8 cellular contexts compared by ENCODE assay signal in the genomic region with DNA sequence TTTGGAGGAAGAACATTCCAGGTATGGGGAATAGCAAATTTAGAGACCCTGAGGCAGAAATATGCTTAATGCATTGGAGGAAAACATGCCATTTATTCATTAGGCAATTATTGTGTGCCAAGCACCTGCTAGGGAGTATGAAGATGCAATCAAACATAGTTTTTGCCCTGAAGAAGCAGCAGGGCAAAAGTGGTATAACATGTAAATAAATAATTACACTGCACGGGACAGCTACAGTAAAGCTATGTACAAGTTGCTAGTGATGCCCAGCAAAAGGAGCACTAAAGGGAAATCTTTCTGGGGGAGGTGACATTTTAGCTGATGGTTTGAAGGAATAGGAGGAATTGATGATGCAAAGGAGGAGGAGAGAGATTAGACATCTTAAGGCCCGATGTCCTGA. TPM values are rescaled to one million over a fixed set of nuclear protein-coding genes. Genes with fewer than 3 reads are reported as not detected.
A peak's percentile ranks its signal among the peaks of the same experiment; 100 is the strongest.
DNase-seq lines count a peak whose midpoint lies in the region; ATAC-seq, FAIRE-seq and TF ChIP-seq lines count a peak whose summit lies in the region.

No MANE protein-coding gene starts in this region.

- no peak for TF ChIP-seq POLR2A in HCT116 (IDR thresholded peaks at IDR 0.05; ENCODE audit: borderline replicate concordance, extremely low read depth, insufficient read depth, insufficient read length)

- no peak for ATAC-seq in HCT116
- no peak for ATAC-seq in esophagus mucosa
- no peak for ATAC-seq in GM21528 (IDR thresholded peaks at IDR 0.05; ENCODE audit: low FRiP score, unreplicated experiment)

- H3K27ac Mint-ChIP-seq in astrocyte (ENCODE audit: unreplicated experiment) = peak overlapping the region; percentile 92

- peak overlapping the region; percentile 66 to 86 for H3K4me3 ChIP-seq in HCT116 (replicated peaks in 1 of 2; ENCODE audit: low read depth in 1 of 2, low read length in 2 of 2)
- peak overlapping the region; percentile 74 for H3K4me3 ChIP-seq in astrocyte (ENCODE audit: insufficient read depth, low read depth, low read length)
- H3K4me3 ChIP-seq in mononuclear cell (ENCODE audit: low read length) = peak overlapping the region; percentile 53

- peak overlapping the region; percentile 95 for H3K4me3 Mint-ChIP-seq in astrocyte (ENCODE audit: unreplicated experiment)

- no peaks in the 10 kb centered on the region for H3K9me3 Mint-ChIP-seq in astrocyte (ENCODE audit: unreplicated experiment)

- H4K20me1 ChIP-seq in HCT116 (ENCODE audit: insufficient read depth) (no peaks in the 10 kb centered on the region), astrocyte (ENCODE audit: insufficient read depth, low read length) (peaks cover 2% of the 10 kb centered on the region)

- peaks cover 15% of the 10 kb centered on the region for H3K4me1 Mint-ChIP-seq in astrocyte (ENCODE audit: low read depth, unreplicated experiment)

- CTCF ChIA-PET in HCT116 (lab: Charles Lee) = no interaction called here

- no peaks in the 10 kb centered on the region for H3K9me2 ChIP-seq in HCT116 (ENCODE audit: insufficient read depth)

- peak overlapping the region; percentile 36 for H2AFZ ChIP-seq in HCT116 (ENCODE audit: low read depth, low read length, poor library complexity, severe bottlenecking)
- H2AFZ ChIP-seq in astrocyte (ENCODE audit: low read depth, low read length) = peak overlapping the region; percentile 86

- H3K9me3 ChIP-seq in HCT116 (ENCODE audit: control insufficient read depth in 1 of 2, insufficient read depth in 1 of 2, low read depth in 1 of 2, low read length in 2 of 2) (no peaks in the 10 kb centered on the region), astrocyte (ENCODE audit: insufficient read depth, low read depth, low read length) (no peaks in the 10 kb centered on the region), mononuclear cell (ENCODE audit: low read depth, low read length) (no peaks in the 10 kb centered on the region)

- no TSS peak for BruUV-seq in HCT116 (replicated peaks; lab: Mats Ljungman, UMichigan)

- DNase-seq in HCT116 (ENCODE audit: low read depth, low spot score) (no peak), astrocyte (ENCODE audit: low read depth) (no peak), SKM-1 treated with dmso at 0.1 percent for 144 hours (lab: John Stamatoyannopoulos, UW; ENCODE audit: unreplicated experiment) (no peak), putamen (ENCODE audit: low spot score) (no peak)

- peaks cover 2% of the 10 kb centered on the region for H3K27me3 Mint-ChIP-seq in astrocyte (ENCODE audit: low read depth, unreplicated experiment)

- no peak for TF ChIP-seq RAD21 in HCT116 (IDR thresholded peaks at IDR 0.05; ENCODE audit: low read depth)

- peaks cover 10 to 37% of the 10 kb centered on the region in 2 experiments for H3K4me1 ChIP-seq in HCT116 (ENCODE audit: control insufficient read depth in 1 of 2, insufficient read depth in 2 of 2, low read length in 2 of 2)
- peaks cover 13% of the 10 kb centered on the region for H3K4me1 ChIP-seq in astrocyte (ENCODE audit: insufficient read depth, low read length)
- peaks cover 16% of the 10 kb centered on the region for H3K4me1 ChIP-seq in mononuclear cell (ENCODE audit: insufficient read depth, low read length)

- H3K27me3 ChIP-seq in HCT116 (ENCODE audit: insufficient read depth, low read length) = no peaks in the 10 kb centered on the region
- H3K27me3 ChIP-seq in astrocyte (ENCODE audit: insufficient read depth, low read length) = peaks cover under 1% of the 10 kb centered on the region
- H3K27me3 ChIP-seq in mononuclear cell (ENCODE audit: insufficient read depth, low read length) = no peaks in the 10 kb centered on the region

- peak overlapping the region; percentile 54; the same call in 1 of the 2 replicates for H3K27ac ChIP-seq in 22Rv1
- no peak overlapping the region for H3K27ac ChIP-seq in HCT116 (ENCODE audit: low read depth, low read length)
- H3K27ac ChIP-seq in astrocyte (ENCODE audit: low read depth, low read length) = peak overlapping the region; percentile 3

- H3K4me2 ChIP-seq in HCT116 (ENCODE audit: low read length) (peak overlapping the region; percentile 84), astrocyte (ENCODE audit: low read length) (peak overlapping the region; percentile 93)

- no peak for TF ChIP-seq CTCF in 22Rv1 (IDR thresholded peaks at IDR 0.05)
- no peak for TF ChIP-seq CTCF in HCT116 (IDR thresholded peaks at IDR 0.05 in 2 of 3, conservative IDR thresholded peaks at IDR 0.05 in 1 of 3; ENCODE audit: borderline replicate concordance in 1 of 3, insufficient read depth in 1 of 3, low read depth in 2 of 3, low read length in 2 of 3)
- no peak for TF ChIP-seq CTCF in astrocyte (IDR thresholded peaks at IDR 0.05; ENCODE audit: insufficient read depth, low read depth, low read length)

- FAIRE-seq in astrocyte (lab: Jason Lieb, UNC) = no peak

- H3K9ac ChIP-seq in HCT116 (ENCODE audit: low read length) (peak overlapping the region; percentile 90), astrocyte (ENCODE audit: low read length) (peak overlapping the region; percentile 94)

- POLR2A ChIA-PET in HCT116 (lab: Charles Lee) = interaction anchor here (0.5 to 1.4 kb wide), 5 partner anchors 19 to 382 kb away, joined by 3 to 5 read pairs (median 3); no protein-coding TSS in a partner anchor

- RAD21 ChIA-PET in HCT116 (lab: Charles Lee; ENCODE audit: low non-redundant PET in 1 of 2, low total read pairs in 2 of 2, uncharacterized antibody in 2 of 2, unreplicated experiment in 2 of 2) = interaction anchor here in 1 of 2 experiments (0.8 kb wide), 1 partner anchor 18 kb away, joined by 3 read pairs; no protein-coding TSS in a partner anchor

- H3K36me3 Mint-ChIP-seq in astrocyte (ENCODE audit: low read depth, unreplicated experiment) = no peaks in the 10 kb centered on the region

- intact Hi-C loops in HCT116 (cut with micrococcal nuclease) = no loop called here

- H3K36me3 ChIP-seq in HCT116 (ENCODE audit: control insufficient read depth in 1 of 2, insufficient read depth in 2 of 2, low read length in 2 of 2) = no peaks in the 10 kb centered on the region
- H3K36me3 ChIP-seq in astrocyte (ENCODE audit: insufficient read depth, low read length) = no peaks in the 10 kb centered on the region

- peaks cover 41% of the 10 kb centered on the region for H3K79me2 ChIP-seq in HCT116 (ENCODE audit: insufficient read depth, low read length)
- peaks cover 36% of the 10 kb centered on the region for H3K79me2 ChIP-seq in astrocyte (ENCODE audit: insufficient read depth, low read length)

TF ChIP-seq in HCT116, 20 proteins besides CTCF, POLR2A, EP300 and RAD21:
- TF ChIP-seq EZH2 (IDR thresholded peaks at IDR 0.05) = no peak
- TF ChIP-seq EGR1 (IDR thresholded peaks at IDR 0.05; ENCODE audit: low read depth) = no peak
- TF ChIP-seq ZBTB33 (IDR thresholded peaks at IDR 0.05; ENCODE audit: extremely low read depth, insufficient replicate concordance, low read length) = no peak
- no peak for TF ChIP-seq CBX3 (IDR thresholded peaks at IDR 0.05; ENCODE audit: low read depth)
- TF ChIP-seq JUND (IDR thresholded peaks at IDR 0.05) = no peak

RNA-seq across cellular contexts. Expression of gene TJAP1, which starts 0.6 kb away (rescaled TPM):
- total RNA-seq in HCT116 (2021; ENCODE audit: unreplicated experiment) (45.2 TPM), astrocyte (26.6 and 28.3 TPM in 2 replicates), mononuclear cell (9.0 TPM), esophagus mucosa (8.9 TPM)
- 29.1 and 32.0 TPM in 2 replicates for polyA plus RNA-seq in HCT116 (2012)

RNA-seq across cellular contexts. Expression of gene DLK2, which starts 21.4 kb away (rescaled TPM):
- 1.6 TPM for total RNA-seq in HCT116 (2021; ENCODE audit: unreplicated experiment)
- polyA plus RNA-seq in HCT116 (2012) = 2.7 and 2.8 TPM in 2 replicates
- total RNA-seq in astrocyte = 0.41 and 0.68 TPM in 2 replicates
- total RNA-seq in mononuclear cell = 0.31 TPM
- 8.9 TPM for total RNA-seq in esophagus mucosa

RNA-seq across cellular contexts. Expression of gene LRRC73, which starts 33.4 kb away (rescaled TPM):
- total RNA-seq in HCT116 (2021; ENCODE audit: unreplicated experiment) (1.2 TPM), astrocyte (0.30 and 0.31 TPM in 2 replicates), mononuclear cell (not detected), esophagus mucosa (0.20 TPM)
- 0.65 and 0.97 TPM in 2 replicates for polyA plus RNA-seq in HCT116 (2012)

RNA-seq across cellular contexts. Expression of gene YIPF3, which starts 40.0 kb away (rescaled TPM):
- total RNA-seq in HCT116 (2021; ENCODE audit: unreplicated experiment) (84.5 TPM), astrocyte (132 and 141 TPM in 2 replicates), mononuclear cell (29.4 TPM), esophagus mucosa (41.8 TPM)
- 112 and 118 TPM in 2 replicates for polyA plus RNA-seq in HCT116 (2012)

RNA-seq across cellular contexts. Expression of gene POLR1C, which starts 40.1 kb away (rescaled TPM):
- 84.6 TPM for total RNA-seq in HCT116 (2021; ENCODE audit: unreplicated experiment)
- polyA plus RNA-seq in HCT116 (2012) = 66.5 and 85.7 TPM in 2 replicates
- total RNA-seq in astrocyte = 41.8 and 46.2 TPM in 2 replicates
- 22.7 TPM for total RNA-seq in mononuclear cell
- total RNA-seq in esophagus mucosa = 33.0 TPM
